28 cellular contexts compared by ENCODE assay signal in genomic region chr6:54288476-54288875, GRCh38. TPM values are rescaled to one million over a fixed set of nuclear protein-coding genes. Genes with fewer than 3 reads are reported as not detected.
DNase-seq lines count a peak whose midpoint lies in the region; ATAC-seq, FAIRE-seq and TF ChIP-seq lines count a peak whose summit lies in the region.
"Had no signal": no experiment of that assay in that cellular context is flagged by ENCODE, and none has a peak within 500 bp of the region (broad histone marks: within the 10 kb centered on the region; RNA-seq: fewer than 3 reads in every experiment).

No MANE protein-coding gene starts in this region.

- peak overlapping the region; percentile 16 to 40 (median 17) for H3K27ac Mint-ChIP-seq in nephron
- H3K27ac Mint-ChIP-seq: CD8-positive, alpha-beta memory T cell had no signal

- H3K27me3 Mint-ChIP-seq in nephron (ENCODE audit: low read depth): no peaks in the 10 kb centered on the region
- H3K27me3 Mint-ChIP-seq: CD8-positive, alpha-beta memory T cell had no signal

- no peaks in the 10 kb centered on the region for H3K9me3 Mint-ChIP-seq in nephron

- H3K36me3 Mint-ChIP-seq in nephron (ENCODE audit: low read depth): no peaks in the 10 kb centered on the region
- H3K36me3 Mint-ChIP-seq: CD8-positive, alpha-beta memory T cell had no signal

- H3K4me1 Mint-ChIP-seq in nephron: peaks cover 11% of the 10 kb centered on the region
- H3K4me1 Mint-ChIP-seq: CD8-positive, alpha-beta memory T cell had no signal

- H3K4me3 ChIP-seq in choroid plexus epithelial cell (ENCODE audit: low read depth, low read length): no peak overlapping the region
- H3K4me3 ChIP-seq: Peyer's patch had no signal

- FAIRE-seq in GM18507 (lab: Jason Lieb, UNC): peak; percentile 15
- FAIRE-seq: A204.1, GM19239, H1, HepG2 had no signal

- H3K4me3 Mint-ChIP-seq in nephron: no peak overlapping the region
- H3K4me3 Mint-ChIP-seq: CD8-positive, alpha-beta memory T cell had no signal

- no peak for DNase-seq in GM18507 (ENCODE audit: extremely low spot score, insufficient read length, low read depth)
- peak; percentile 36 for DNase-seq in RPMI7951 (ENCODE audit: low read depth)
- DNase-seq in choroid plexus epithelial cell (ENCODE audit: low read depth): peak; percentile 59
- no peak for DNase-seq in NCI-H1436 (lab: John Stamatoyannopoulos, UW)
- no peak for DNase-seq in T-helper 1 cell
- no peak for DNase-seq in stimulated activated CD4-positive, alpha-beta T cell treated with anti-CD3 and anti-CD28 coated beads, Interleukin-1b, Interleukin-23, amount 100 ng/mL, for 48 hours
- DNase-seq: CD8-positive, alpha-beta memory T cell; GDM1; KG1; MV-4-11; NCI-H1105 treated with DMSO at 0.1 percent for 48 hours; NCI-H1694; NCI-H2081; NCI-H2171; NCI-H345; NCI-H524; NCI-H82; Peyer's patch; Right ventricle myocardium superior had no signal

- ATAC-seq in HG03520 (IDR thresholded peaks at IDR 0.05; ENCODE audit: unreplicated experiment): no peak
- ATAC-seq: HCT116, HepG2 had no signal

- TF ChIP-seq CTCF in choroid plexus epithelial cell (conservative IDR thresholded peaks at IDR 0.05; ENCODE audit: low read depth, low read length): no peak
- no peak for TF ChIP-seq CTCF in nephron (IDR thresholded peaks at IDR 0.05; ENCODE audit: unreplicated experiment in 3 of 3)

RNA-seq across cellular contexts. Expression of gene TINAG, which starts 19.8 kb away (rescaled TPM):
- total RNA-seq in RPMI7951 (2014; rRNA removed; shearing (Covaris generic)): not detected in 2 replicates
- total RNA-seq: CD8-positive, alpha-beta memory T cell; Daoy; H1; SK-MEL-5 had no signal

Comparison
In these comparisons a context has a peak if more than half of its experiments do, and no peak if none do; other contexts are left out.
1. DNase-seq: peak in RPMI7951 (single experiment) and choroid plexus epithelial cell (single experiment); none in GM18507 (single experiment), NCI-H1436 (single experiment), T-helper 1 cell (0 of 5) and stimulated activated CD4-positive, alpha-beta T cell treated with anti-CD3 and anti-CD28 coated beads, Interleukin-1b, Interleukin-23, amount 100 ng/mL, for 48 hours (single experiment).